In the genomic region with DNA sequence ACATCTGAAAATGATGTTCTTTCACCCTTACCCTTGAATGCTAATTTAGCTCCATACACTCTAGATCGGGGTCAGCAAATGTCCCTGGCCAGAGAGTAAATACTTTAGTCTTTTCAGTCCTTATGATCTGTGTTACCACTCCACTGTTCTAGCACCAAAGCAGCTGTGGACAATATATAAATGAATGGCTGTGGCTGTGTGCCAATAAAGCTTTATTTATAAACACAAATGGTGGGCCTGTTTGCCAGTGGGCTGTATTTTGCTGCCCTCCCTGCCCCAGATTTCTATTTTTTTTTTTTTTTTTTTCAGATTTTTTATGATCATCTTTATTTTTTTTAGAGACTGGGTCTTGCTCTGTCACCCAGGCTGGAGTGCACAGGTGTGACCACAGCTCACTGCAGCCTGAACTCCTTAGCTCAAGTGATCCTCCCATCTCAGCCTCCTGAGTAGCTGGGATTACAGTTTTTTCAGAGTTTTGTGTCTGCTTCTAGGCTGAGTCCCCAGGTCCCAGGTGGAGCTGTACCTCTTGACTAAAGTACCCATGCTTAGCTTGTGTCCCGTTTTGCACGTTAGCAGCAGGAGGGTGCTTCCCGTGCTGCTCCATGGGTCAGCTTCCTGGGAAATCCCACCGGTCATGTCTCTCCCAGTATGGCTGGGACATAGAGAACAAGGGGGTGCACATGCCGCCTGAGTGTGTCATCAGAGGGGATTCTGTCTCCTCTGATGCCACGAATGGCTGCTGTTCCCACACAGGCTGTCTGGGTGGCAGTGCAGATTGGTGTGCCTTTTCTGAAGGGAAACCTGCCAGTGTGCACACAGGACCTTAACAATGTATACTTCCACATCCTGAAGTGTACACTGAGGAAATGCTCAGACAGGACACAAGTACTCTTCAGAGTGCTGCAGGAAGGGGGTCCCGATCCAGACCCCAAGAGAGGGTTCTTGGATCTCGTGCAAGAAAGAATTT, we compare ENCODE assay signal across 17 cellular contexts. TPM values are rescaled to one million over a fixed set of nuclear protein-coding genes. Genes with fewer than 3 reads are reported as not detected.
DNase-seq lines count a peak whose midpoint lies in the region; ATAC-seq, FAIRE-seq and TF ChIP-seq lines count a peak whose summit lies in the region.
"Had no signal": no experiment of that assay in that cellular context is flagged by ENCODE, and none has a peak within 500 bp of the region (broad histone marks: within the 10 kb centered on the region; RNA-seq: fewer than 3 reads in every experiment).

No MANE protein-coding gene starts in this region.

- H3K4me3 ChIP-seq in CD8-positive, alpha-beta T cell (ENCODE audit: low read depth, low read length) = no peak overlapping the region
- peak overlapping the region; percentile 24; the same call in 1 of the 2 replicates for H3K4me3 ChIP-seq in MM.1S (ENCODE audit: low read length)
- peak overlapping the region; percentile 35 for H3K4me3 ChIP-seq in coronary artery
- H3K4me3 ChIP-seq in muscle layer of duodenum (ENCODE audit: low read depth in 1 of 2, low read length in 2 of 2) = peak overlapping the region; percentile 0 to 37
- H3K4me3 ChIP-seq: smooth muscle cell had no signal

- no peaks in the 10 kb centered on the region for H3K79me2 ChIP-seq in MM.1S (ENCODE audit: low read length)

- intact Hi-C loops in CD8-positive, alpha-beta T cell (cut with DNase I, micrococcal nuclease) = no loop called here

- H3K4me3 Mint-ChIP-seq in CD8-positive, alpha-beta T cell = peak overlapping the region; percentile 29
- H3K4me3 Mint-ChIP-seq: activated T-cell treated with anti-CD3 and anti-CD28 coated beads, Interleukin-2, amount 50 U/mL, for 4 hours; B cell; stimulated activated effector memory CD8-positive, alpha-beta T cell treated with anti-CD3 and anti-CD28 coated beads, Interleukin-12 subunit alpha, Interleukin-12 subunit beta, amount 100 ng/mL, for 72 hours had no signal

- peak overlapping the region; percentile 54; the same call in 1 of the 2 replicates for H2AFZ ChIP-seq in MM.1S (ENCODE audit: low read length)

- H3K27me3 ChIP-seq in CD8-positive, alpha-beta T cell (ENCODE audit: insufficient read depth, low read length) = peaks cover 23% of the 10 kb centered on the region
- H3K27me3 ChIP-seq in MM.1S (replicated peaks; ENCODE audit: insufficient read depth, low read length) = peaks cover 19% of the 10 kb centered on the region
- H3K27me3 ChIP-seq in muscle layer of duodenum (ENCODE audit: low read depth, low read length) = no peaks in the 10 kb centered on the region

- H3F3A ChIP-seq in MM.1S (ENCODE audit: insufficient read depth, low read length) = no peaks in the 10 kb centered on the region

- H3K9me3 ChIP-seq in CD8-positive, alpha-beta T cell (ENCODE audit: low read length) = no peaks in the 10 kb centered on the region
- no peaks in the 10 kb centered on the region for H3K9me3 ChIP-seq in MM.1S (replicated peaks; ENCODE audit: insufficient read depth, low read length)
- no peaks in the 10 kb centered on the region for H3K9me3 ChIP-seq in muscle layer of duodenum (ENCODE audit: control insufficient read depth in 1 of 2, low read length in 2 of 2)

- H3K36me3 ChIP-seq in CD8-positive, alpha-beta T cell (ENCODE audit: insufficient read depth, low read length) = no peaks in the 10 kb centered on the region
- H3K36me3 ChIP-seq in MM.1S (replicated peaks; ENCODE audit: insufficient read depth, low read length) (no peaks in the 10 kb centered on the region), muscle layer of duodenum (ENCODE audit: control insufficient read depth in 1 of 2, insufficient read depth in 2 of 2, low read length in 2 of 2) (no peaks in the 10 kb centered on the region)

- H3K9ac ChIP-seq in MM.1S (ENCODE audit: low read length) = no peak overlapping the region; the same call in 1 of the 2 replicates

- no peaks in the 10 kb centered on the region for H4K20me1 ChIP-seq in MM.1S (ENCODE audit: insufficient read depth, low read length)

- TF ChIP-seq CTCF in CD8-positive, alpha-beta T cell (IDR thresholded peaks at IDR 0.05) = no peak
- TF ChIP-seq CTCF in MM.1S (IDR thresholded peaks at IDR 0.05; ENCODE audit: low read length) (no peak), coronary artery (IDR thresholded peaks at IDR 0.05) (no peak)

- no peaks in the 10 kb centered on the region for H3K36me3 Mint-ChIP-seq in CD8-positive, alpha-beta T cell
- H3K36me3 Mint-ChIP-seq: stimulated activated effector memory CD8-positive, alpha-beta T cell treated with anti-CD3 and anti-CD28 coated beads, Interleukin-12 subunit alpha, Interleukin-12 subunit beta, amount 100 ng/mL, for 72 hours had no signal

- peak overlapping the region; percentile 61 for H3K4me2 ChIP-seq in MM.1S (ENCODE audit: low read depth, low read length)
- H3K4me2 ChIP-seq: smooth muscle cell had no signal

- no peak for DNase-seq in CD8-positive, alpha-beta T cell
- DNase-seq in MM.1S (no peak), coronary artery (ENCODE audit: low spot score) (no peak), NCI-H748 (lab: John Stamatoyannopoulos, UW; ENCODE audit: unreplicated experiment) (no peak), RCC 7860 (ENCODE audit: low spot score) (no peak), UCSD-AML1 (lab: John Stamatoyannopoulos, UW; ENCODE audit: unreplicated experiment) (no peak)
- DNase-seq in stimulated activated naive CD4-positive, alpha-beta T cell treated with Interleukin-2 at 50 U/mL for 16 hours (lab: John Stamatoyannopoulos, UW) = no peak
- DNase-seq: activated CD4-positive, alpha-beta T cell treated with anti-CD3 and anti-CD28 coated beads, Interleukin-2, amount 50 U/mL, for 48 hours; activated T-cell treated with anti-CD3 and anti-CD28 coated beads, Interleukin-2, amount 50 U/mL, for 4 hours; amniotic stem cell; midbrain; NCI-H1105 treated with DMSO at 0.1 percent for 48 hours had no signal

- no peak overlapping the region for H3K27ac ChIP-seq in CD8-positive, alpha-beta T cell (ENCODE audit: low read depth, low read length)
- H3K27ac ChIP-seq in MM.1S (ENCODE audit: low read length) = no peak overlapping the region
- no peak overlapping the region for H3K27ac ChIP-seq in coronary artery
- no peak overlapping the region for H3K27ac ChIP-seq in muscle layer of duodenum (ENCODE audit: low read length)

- H3K4me1 ChIP-seq in CD8-positive, alpha-beta T cell (ENCODE audit: insufficient read depth, low read length) = no peaks in the 10 kb centered on the region
- H3K4me1 ChIP-seq in MM.1S (ENCODE audit: low read length) (no peaks in the 10 kb centered on the region; the same call in 1 of the 2 replicates), muscle layer of duodenum (ENCODE audit: control insufficient read depth in 1 of 2, insufficient read depth in 2 of 2, low read length in 2 of 2) (no peaks in the 10 kb centered on the region)

- FAIRE-seq in RCC 7860 (lab: Jason Lieb, UNC) = no peak
- FAIRE-seq: endothelial cell of umbilical vein had no signal

- no peak overlapping the region for H3K27ac Mint-ChIP-seq in CD8-positive, alpha-beta T cell
- H3K27ac Mint-ChIP-seq: B cell; stimulated activated effector memory CD8-positive, alpha-beta T cell treated with anti-CD3 and anti-CD28 coated beads, Interleukin-12 subunit alpha, Interleukin-12 subunit beta, amount 100 ng/mL, for 72 hours had no signal

- H3K27me3 Mint-ChIP-seq in CD8-positive, alpha-beta T cell (ENCODE audit: low read depth) = peaks cover 37% of the 10 kb centered on the region

- POLR2A ChIA-PET in CD8-positive, alpha-beta T cell (lab: Charles Lee) = no interaction called here

- H3K4me1 Mint-ChIP-seq in CD8-positive, alpha-beta T cell (ENCODE audit: low read depth) = peaks cover 2% of the 10 kb centered on the region
- H3K4me1 Mint-ChIP-seq: B cell had no signal

- H3K9me3 Mint-ChIP-seq in CD8-positive, alpha-beta T cell = no peaks in the 10 kb centered on the region
- H3K9me3 Mint-ChIP-seq: stimulated activated effector memory CD8-positive, alpha-beta T cell treated with anti-CD3 and anti-CD28 coated beads, Interleukin-12 subunit alpha, Interleukin-12 subunit beta, amount 100 ng/mL, for 72 hours had no signal

- H3K9me2 ChIP-seq in MM.1S (replicated peaks; ENCODE audit: insufficient read depth, low read length) = no peaks in the 10 kb centered on the region

- ATAC-seq in CD8-positive, alpha-beta T cell = no peak
- ATAC-seq: activated T-cell treated with anti-CD3 and anti-CD28 coated beads, Interleukin-2, amount 50 U/mL, for 4 hours; stimulated activated effector memory CD8-positive, alpha-beta T cell treated with anti-CD3 and anti-CD28 coated beads, Interleukin-12 subunit alpha, Interleukin-12 subunit beta, amount 100 ng/mL, for 72 hours had no signal

- CTCF ChIA-PET in CD8-positive, alpha-beta T cell (lab: Charles Lee) = interaction anchor here (0.9 to 2.0 kb wide), 5 partner anchors 13 to 833 kb away, joined by 3 to 9 read pairs (median 6); no protein-coding TSS in a partner anchor

RNA-seq across cellular contexts. Expression of a gene that starts 16.0 kb away (rescaled TPM):
- total RNA-seq in CD8-positive, alpha-beta T cell = 10 to 100 TPM; 61.1 to 61.5 TPM

RNA-seq across cellular contexts. Expression of a gene that starts 40.7 kb away (rescaled TPM):
- total RNA-seq in CD8-positive, alpha-beta T cell = 10 to 100 TPM; 41.9 to 45.4 TPM
